1 cellular context compared by ENCODE assay signal in genomic region chr5:61402970-61403369, GRCh38.
TF ChIP-seq lines count a peak whose summit lies in the region.

No MANE protein-coding gene starts in this region.

TF ChIP-seq in GM23338, 12 proteins besides CTCF, POLR2A, EP300 and RAD21 (continued from another document):
- TF ChIP-seq ZNF462 (CRISPR knock-in tag; IDR thresholded peaks at IDR 0.05) (no peak), POLR2AphosphoS5 (IDR thresholded peaks at IDR 0.05; ENCODE audit: low read depth) (no peak), ETS1 (IDR thresholded peaks at IDR 0.05) (no peak), JUNB (IDR thresholded peaks at IDR 0.05; ENCODE audit: unreplicated experiment) (no peak)
